12 cellular contexts compared by ENCODE assay signal in genomic region chr1:20496241-20496661, GRCh38. TPM values are rescaled to one million over a fixed set of nuclear protein-coding genes. Genes with fewer than 3 reads are reported as not detected.
DNase-seq lines count a peak whose midpoint lies in the region; ATAC-seq and TF ChIP-seq lines count a peak whose summit lies in the region.
"Had no signal": no experiment of that assay in that cellular context is flagged by ENCODE, and none has a peak within 500 bp of the region (broad histone marks: within the 10 kb centered on the region; RNA-seq: fewer than 3 reads in every experiment).

No MANE protein-coding gene starts in this region.

- 9% methylated on average over 8 of the region's 8 CpGs for WGBS in mammary epithelial cell (ENCODE audit: low coverage, missing lambda C conversion rate)

- H3K4me2 ChIP-seq in mammary epithelial cell (ENCODE audit: insufficient read depth, low read depth, low read length) = peak overlapping the region; percentile 38

- no peaks in the 10 kb centered on the region for H4K20me1 ChIP-seq in mammary epithelial cell (ENCODE audit: insufficient read depth, low read length)

- ATAC-seq in HG02938 (IDR thresholded peaks at IDR 0.05; ENCODE audit: unreplicated experiment) = no peak
- ATAC-seq in GM19395 (IDR thresholded peaks at IDR 0.05; ENCODE audit: unreplicated experiment) = no peak
- ATAC-seq: right cardiac atrium had no signal

- peak overlapping the region; percentile 6 for H2AFZ ChIP-seq in mammary epithelial cell (ENCODE audit: low read depth, low read length)

- no peak overlapping the region for H3K9ac ChIP-seq in mammary epithelial cell (ENCODE audit: insufficient read depth, low read length)

- no TSS peak for BruUV-seq in mammary epithelial cell (replicated peaks; lab: Mats Ljungman, UMichigan)

- dilution Hi-C loops in mammary epithelial cell (cut with HindIII; ENCODE audit: low sequenced_read_pairs) = no loop called here

- H3K27me3 ChIP-seq in mammary epithelial cell (ENCODE audit: insufficient read depth, low read length) = no peaks in the 10 kb centered on the region

- CTCF ChIA-PET in mammary epithelial cell (lab: Charles Lee; ENCODE audit: low non-redundant PET) = no interaction called here

- peak overlapping the region; percentile 94 for H3K27ac ChIP-seq in mammary epithelial cell (ENCODE audit: insufficient read depth, low read depth, low read length)
- H3K27ac ChIP-seq: HL-60 had no signal

- H3K36me3 ChIP-seq in mammary epithelial cell (ENCODE audit: insufficient read depth, low read length) = peaks cover 8% of the 10 kb centered on the region

- no peaks in the 10 kb centered on the region for H3K9me3 ChIP-seq in mammary epithelial cell (replicated peaks; ENCODE audit: insufficient read depth, low read length)

- intact Hi-C loops in mammary epithelial cell (cut with micrococcal nuclease) (no loop called here), posterior cingulate gyrus (cut with DNase I) (no loop called here)

- H3K4me3 ChIP-seq in GM12865 (ENCODE audit: low read depth, low read length) (no peak overlapping the region), mammary epithelial cell (replicated peaks in 1 of 3; ENCODE audit: insufficient read depth in 1 of 3, low read depth in 2 of 3, low read length in 3 of 3) (no peak overlapping the region)
- H3K4me3 ChIP-seq: lung had no signal

- in situ Hi-C loops in mammary epithelial cell (cut with MboI; ENCODE audit: low sequenced_read_pairs in 2 of 2) = loop anchor here (10.0 to 25.0 kb wide), 3 partner anchors 131 to 584 kb away; partner anchors contain the start of gene PLA2G2E (in 1 of the 2)

- peaks cover 42% of the 10 kb centered on the region for H3K4me1 ChIP-seq in mammary epithelial cell (ENCODE audit: insufficient read depth, low read length)

- TF ChIP-seq CTCF in GM12865 (IDR thresholded peaks at IDR 0.05; ENCODE audit: insufficient read depth, low read depth, low read length, missing control alignments) (no peak), mammary epithelial cell (conservative IDR thresholded peaks at IDR 0.05 in 1 of 2, IDR thresholded peaks at IDR 0.05 in 1 of 2; ENCODE audit: extremely low read depth in 1 of 2, insufficient read depth in 1 of 2, low read depth in 1 of 2, low read length in 2 of 2) (no peak)

- DNase-seq in GM12865 (ENCODE audit: low read depth) (peak; percentile 21), NCI-H226 (peak; percentile 70), mammary epithelial cell (peak; percentile 100), renal cortical epithelial cell (ENCODE audit: low read depth) (peak; percentile 95), posterior cingulate gyrus (no peak)
- DNase-seq: GF-D8, NCI-H187, right cardiac atrium had no signal

- H3K79me2 ChIP-seq in mammary epithelial cell (ENCODE audit: insufficient read depth, low read length) = peaks cover 26% of the 10 kb centered on the region

RNA-seq across cellular contexts. Expression of gene CAMK2N1, which starts 10.2 kb away (rescaled TPM):
- total RNA-seq in mammary epithelial cell (100 to 1,000 TPM in 1 of 2 donors, 10 to 100 TPM in 1; 22.0 to 105 TPM), renal cortical epithelial cell (18.6 and 35.8 TPM in 2 replicates)
- 47.0 TPM for polyA plus RNA-seq in mammary epithelial cell
- 48.4 TPM for polyA minus RNA-seq in mammary epithelial cell

RNA-seq across cellular contexts. Expression of gene MUL1, which starts 11.7 kb away (rescaled TPM):
- total RNA-seq in mammary epithelial cell = 10 to 100 TPM; 46.6 to 51.7 TPM
- polyA plus RNA-seq in mammary epithelial cell = 41.2 TPM
- polyA minus RNA-seq in mammary epithelial cell = 36.5 TPM
- total RNA-seq in renal cortical epithelial cell = 31.6 and 66.7 TPM in 2 replicates

RNA-seq across cellular contexts. Expression of gene FAM43B, which starts 56.1 kb away (rescaled TPM):
- total RNA-seq in mammary epithelial cell (under 1 TPM in 1 of 2 donors, not detected in 1; 0.49 TPM), renal cortical epithelial cell (0.15 TPM in 1 of 2 replicates, not detected in the other)
- 0.28 TPM for polyA plus RNA-seq in mammary epithelial cell
- not detected for polyA minus RNA-seq in mammary epithelial cell

Comparison
In these comparisons a context has a peak if more than half of its experiments do, and no peak if none do; other contexts are left out.
1. DNase-seq: peak in GM12865 (single experiment), NCI-H226 (single experiment), mammary epithelial cell (single experiment) and renal cortical epithelial cell (single experiment); none in posterior cingulate gyrus (0 of 10).